ENCODE assay signal across 16 cellular contexts in genomic region chr10:8586504-8586903, GRCh38.
DNase-seq lines count a peak whose midpoint lies in the region; ATAC-seq and TF ChIP-seq lines count a peak whose summit lies in the region.
"Had no signal": no experiment of that assay in that cellular context is flagged by ENCODE, and none has a peak within 500 bp of the region (broad histone marks: within the 10 kb centered on the region; RNA-seq: fewer than 3 reads in every experiment).

No MANE protein-coding gene starts in this region.

- H3K27ac ChIP-seq in skin epidermis = peak overlapping the region in 11 of 21 experiments; percentile 15 to 77 (median 63)

- peaks cover 31% of the 10 kb centered on the region for H3K27me3 Mint-ChIP-seq in activated CD8-positive, alpha-beta T cell treated with anti-CD3 and anti-CD28 coated beads for 36 hours
- H3K27me3 Mint-ChIP-seq in activated CD8-positive, alpha-beta T cell treated with anti-CD3 and anti-CD28 coated beads, Interleukin-2, amount 10 ng/mL, durations not matched to agents 7 days and 5 days (ENCODE audit: low read depth) = peaks cover 7% of the 10 kb centered on the region
- H3K27me3 Mint-ChIP-seq in stimulated activated memory B cell treated with anti-CD40 and anti-IgM and Interleukin-4, amounts not matched to agents 10 μg/mL and 1 μg/mL and 100 μg/mL, for 72 hours = no peaks in the 10 kb centered on the region

- DNase-seq in activated CD8-positive, alpha-beta T cell treated with anti-CD3 and anti-CD28 coated beads for 36 hours = peak; percentile 49
- DNase-seq in activated CD8-positive, alpha-beta T cell treated with anti-CD3 and anti-CD28 coated beads, Interleukin-2, amount 10 ng/mL, durations not matched to agents 7 days and 5 days = no peak
- peak; percentile 49 for DNase-seq in stimulated activated CD4-positive, alpha-beta T cell treated with anti-CD3 and anti-CD28 coated beads, Interleukin-1b, Interleukin-23, amount 100 ng/mL, for 48 hours
- DNase-seq in stimulated activated CD4-positive, alpha-beta T cell treated with anti-CD3 and anti-CD28 coated beads, Interleukin-4, amount 100 ng/mL, for 4 hours = no peak
- DNase-seq in H4 (ENCODE audit: low spot score) = no peak
- DNase-seq: Caco-2, DMS53, H7, KBM-7, NCI-H1048, NCI-H146, NCI-H2081 treated with DMSO at 0.1 percent for 48 hours, NCI-H524 had no signal

- no peak overlapping the region for H3K27ac Mint-ChIP-seq in activated CD8-positive, alpha-beta T cell treated with anti-CD3 and anti-CD28 coated beads for 36 hours
- H3K27ac Mint-ChIP-seq in activated CD8-positive, alpha-beta T cell treated with anti-CD3 and anti-CD28 coated beads, Interleukin-2, amount 10 ng/mL, durations not matched to agents 7 days and 5 days = no peak overlapping the region
- no peak overlapping the region for H3K27ac Mint-ChIP-seq in stimulated activated memory B cell treated with anti-CD40 and anti-IgM and Interleukin-4, amounts not matched to agents 10 μg/mL and 1 μg/mL and 100 μg/mL, for 72 hours

- CTCF ChIA-PET in activated CD8-positive, alpha-beta T cell treated with anti-CD3 and anti-CD28 coated beads for 36 hours (lab: Charles Lee) = no interaction called here
- CTCF ChIA-PET in activated CD8-positive, alpha-beta T cell treated with anti-CD3 and anti-CD28 coated beads, Interleukin-2, amount 10 ng/mL, durations not matched to agents 7 days and 5 days (lab: Charles Lee) = no interaction called here

- POLR2A ChIA-PET in activated CD8-positive, alpha-beta T cell treated with anti-CD3 and anti-CD28 coated beads for 36 hours (lab: Charles Lee) = no interaction called here
- POLR2A ChIA-PET in activated CD8-positive, alpha-beta T cell treated with anti-CD3 and anti-CD28 coated beads, Interleukin-2, amount 10 ng/mL, durations not matched to agents 7 days and 5 days (lab: Charles Lee) = no interaction called here

- no peak overlapping the region for H3K4me3 Mint-ChIP-seq in activated CD8-positive, alpha-beta T cell treated with anti-CD3 and anti-CD28 coated beads for 36 hours
- H3K4me3 Mint-ChIP-seq in activated CD8-positive, alpha-beta T cell treated with anti-CD3 and anti-CD28 coated beads, Interleukin-2, amount 10 ng/mL, durations not matched to agents 7 days and 5 days = no peak overlapping the region
- H3K4me3 Mint-ChIP-seq in stimulated activated memory B cell treated with anti-CD40 and anti-IgM and Interleukin-4, amounts not matched to agents 10 μg/mL and 1 μg/mL and 100 μg/mL, for 72 hours = no peak overlapping the region

- peaks cover 8% of the 10 kb centered on the region for H3K4me1 Mint-ChIP-seq in activated CD8-positive, alpha-beta T cell treated with anti-CD3 and anti-CD28 coated beads for 36 hours (ENCODE audit: low read depth)
- no peaks in the 10 kb centered on the region for H3K4me1 Mint-ChIP-seq in activated CD8-positive, alpha-beta T cell treated with anti-CD3 and anti-CD28 coated beads, Interleukin-2, amount 10 ng/mL, durations not matched to agents 7 days and 5 days (ENCODE audit: low read depth)
- H3K4me1 Mint-ChIP-seq in stimulated activated memory B cell treated with anti-CD40 and anti-IgM and Interleukin-4, amounts not matched to agents 10 μg/mL and 1 μg/mL and 100 μg/mL, for 72 hours = no peaks in the 10 kb centered on the region

- no peaks in the 10 kb centered on the region for H3K9me3 Mint-ChIP-seq in activated CD8-positive, alpha-beta T cell treated with anti-CD3 and anti-CD28 coated beads for 36 hours
- H3K9me3 Mint-ChIP-seq in activated CD8-positive, alpha-beta T cell treated with anti-CD3 and anti-CD28 coated beads, Interleukin-2, amount 10 ng/mL, durations not matched to agents 7 days and 5 days (ENCODE audit: insufficient read depth) = no peaks in the 10 kb centered on the region
- H3K9me3 Mint-ChIP-seq in stimulated activated memory B cell treated with anti-CD40 and anti-IgM and Interleukin-4, amounts not matched to agents 10 μg/mL and 1 μg/mL and 100 μg/mL, for 72 hours = peaks cover 6% of the 10 kb centered on the region

- no peak overlapping the region for H3K4me3 ChIP-seq in skin epidermis

- no peak for TF ChIP-seq CTCF in activated CD8-positive, alpha-beta T cell treated with anti-CD3 and anti-CD28 coated beads for 36 hours (IDR thresholded peaks at IDR 0.05)

- peak; percentile 47 for ATAC-seq in activated CD8-positive, alpha-beta T cell treated with anti-CD3 and anti-CD28 coated beads for 36 hours
- no peak for ATAC-seq in activated CD8-positive, alpha-beta T cell treated with anti-CD3 and anti-CD28 coated beads, Interleukin-2, amount 10 ng/mL, durations not matched to agents 7 days and 5 days
- no peak for ATAC-seq in HG03175 (IDR thresholded peaks at IDR 0.05; ENCODE audit: unreplicated experiment)
- ATAC-seq in stimulated activated memory B cell treated with anti-CD40 and anti-IgM and Interleukin-4, amounts not matched to agents 10 μg/mL and 1 μg/mL and 100 μg/mL, for 72 hours = no peak

- H3K36me3 Mint-ChIP-seq in activated CD8-positive, alpha-beta T cell treated with anti-CD3 and anti-CD28 coated beads for 36 hours (ENCODE audit: low read depth) = no peaks in the 10 kb centered on the region
- no peaks in the 10 kb centered on the region for H3K36me3 Mint-ChIP-seq in activated CD8-positive, alpha-beta T cell treated with anti-CD3 and anti-CD28 coated beads, Interleukin-2, amount 10 ng/mL, durations not matched to agents 7 days and 5 days (ENCODE audit: low read depth)
- H3K36me3 Mint-ChIP-seq in stimulated activated memory B cell treated with anti-CD40 and anti-IgM and Interleukin-4, amounts not matched to agents 10 μg/mL and 1 μg/mL and 100 μg/mL, for 72 hours = no peaks in the 10 kb centered on the region

- intact Hi-C loops in activated CD8-positive, alpha-beta T cell treated with anti-CD3 and anti-CD28 coated beads for 36 hours (cut with micrococcal nuclease) = no loop called here

Comparison
In these comparisons a context has a peak if more than half of its experiments do, and no peak if none do; other contexts are left out.
1. DNase-seq: peak in activated CD8-positive, alpha-beta T cell treated with anti-CD3 and anti-CD28 coated beads for 36 hours (single experiment) and stimulated activated CD4-positive, alpha-beta T cell treated with anti-CD3 and anti-CD28 coated beads, Interleukin-1b, Interleukin-23, amount 100 ng/mL, for 48 hours (single experiment); none in activated CD8-positive, alpha-beta T cell treated with anti-CD3 and anti-CD28 coated beads, Interleukin-2, amount 10 ng/mL, durations not matched to agents 7 days and 5 days (single experiment), stimulated activated CD4-positive, alpha-beta T cell treated with anti-CD3 and anti-CD28 coated beads, Interleukin-4, amount 100 ng/mL, for 4 hours (0 of 2) and H4 (single experiment).